ENCODE assay signal across 29 cellular contexts in genomic region chr2:201215963-201216362, GRCh38. TPM values are rescaled to one million over a fixed set of nuclear protein-coding genes. Genes with fewer than 3 reads are reported as not detected.
"Had no signal": no experiment of that assay in that cellular context is flagged by ENCODE, and none has a peak within 500 bp of the region (broad histone marks: within the 10 kb centered on the region; RNA-seq: fewer than 3 reads in every experiment).

No MANE protein-coding gene starts in this region.

- H3K9me3 ChIP-seq: gastroesophageal sphincter, heart left ventricle, left lung, neutrophil, pancreas, right lobe of liver, suprapubic skin, transverse colon, upper lobe of right lung, uterus had no signal

- H2AFZ ChIP-seq: hepatocyte had no signal

- H3K4me3 Mint-ChIP-seq: natural killer cell treated with Interleukin-12 subunit alpha and Interleukin-12 subunit beta and Interleukin-15 and Interleukin-18, amount 100 ng/mL, for 72 hours; neural crest cell; stimulated activated naive CD8-positive, alpha-beta T cell treated with anti-CD3 and anti-CD28 coated beads, Interleukin-15, amount 100 ng/mL, for 72 hours had no signal

- H3K9me3 Mint-ChIP-seq: natural killer cell treated with Interleukin-12 subunit alpha and Interleukin-12 subunit beta and Interleukin-15 and Interleukin-18, amount 100 ng/mL, for 72 hours; neural crest cell; stimulated activated naive CD8-positive, alpha-beta T cell treated with anti-CD3 and anti-CD28 coated beads, Interleukin-15, amount 100 ng/mL, for 72 hours had no signal

- H3K79me2 ChIP-seq: hepatocyte had no signal

- H3K4me3 ChIP-seq: dorsolateral prefrontal cortex, gastroesophageal sphincter, heart left ventricle, hepatocyte, left lung, pancreas, right lobe of liver, suprapubic skin, transverse colon, upper lobe of right lung, uterus had no signal

- H3K27me3 Mint-ChIP-seq: natural killer cell treated with Interleukin-12 subunit alpha and Interleukin-12 subunit beta and Interleukin-15 and Interleukin-18, amount 100 ng/mL, for 72 hours; progenitor cell of endocrine pancreas; stimulated activated naive CD8-positive, alpha-beta T cell treated with anti-CD3 and anti-CD28 coated beads, Interleukin-15, amount 100 ng/mL, for 72 hours had no signal

- H3K27me3 ChIP-seq: dorsolateral prefrontal cortex, gastroesophageal sphincter, heart left ventricle, hepatocyte, left lung, neutrophil, pancreas, right lobe of liver, suprapubic skin, transverse colon, upper lobe of right lung, uterus had no signal

- H3K4me2 ChIP-seq: hepatocyte had no signal

- H3K4me1 ChIP-seq: gastroesophageal sphincter, right lobe of liver, uterus had no signal

- H3K27ac ChIP-seq: dorsolateral prefrontal cortex, epithelial cell of prostate, gastroesophageal sphincter, heart left ventricle, hepatocyte, left lung, neutrophil, pancreas, right lobe of liver, suprapubic skin, transverse colon, upper lobe of right lung, uterus had no signal

- DNase-seq: dorsolateral prefrontal cortex; effector CD4-positive, alpha-beta T cell; foreskin fibroblast; heart left ventricle; left cardiac atrium; left lung; mesendoderm; pancreas; right lobe of liver; small intestine; stimulated activated CD4-positive, alpha-beta T cell treated with anti-CD3 and anti-CD28 coated beads, Interleukin-1b, Interleukin-23, amount 100 ng/mL, for 48 hours; stimulated activated CD4-positive, alpha-beta T cell treated with anti-CD3 and anti-CD28 coated beads, Interleukin-4, amount 100 ng/mL, for 1 hour; stimulated activated CD8-positive, alpha-beta memory T cell treated with anti-CD3 and anti-CD28 coated beads, Interleukin-4, amount 100 ng/mL, for 48 hours; stimulated activated naive CD4-positive, alpha-beta T cell; stimulated activated naive CD8-positive, alpha-beta T cell treated with anti-CD3 and anti-CD28 coated beads, Interleukin-15, amount 100 ng/mL, for 72 hours; transverse colon; upper lobe of right lung; uterus had no signal

- H3K27ac Mint-ChIP-seq: progenitor cell of endocrine pancreas had no signal

- H3K36me3 ChIP-seq: uterus had no signal

- ATAC-seq: esophagus mucosa; gastroesophageal sphincter; heart left ventricle; left cardiac atrium; left lung; natural killer cell treated with Interleukin-12 subunit alpha and Interleukin-12 subunit beta and Interleukin-15 and Interleukin-18, amount 100 ng/mL, for 72 hours; pancreas; right lobe of liver; upper lobe of right lung had no signal

- FAIRE-seq: colon, islet of Langerhans, pancreas, small intestine had no signal

- H3K4me1 Mint-ChIP-seq: neural crest cell had no signal

RNA-seq across cellular contexts. Expression of gene CASP10, which starts 33.0 kb away (rescaled TPM):
- total RNA-seq: neural crest cell had no signal
